8 cellular contexts compared by ENCODE assay signal in the genomic region with DNA sequence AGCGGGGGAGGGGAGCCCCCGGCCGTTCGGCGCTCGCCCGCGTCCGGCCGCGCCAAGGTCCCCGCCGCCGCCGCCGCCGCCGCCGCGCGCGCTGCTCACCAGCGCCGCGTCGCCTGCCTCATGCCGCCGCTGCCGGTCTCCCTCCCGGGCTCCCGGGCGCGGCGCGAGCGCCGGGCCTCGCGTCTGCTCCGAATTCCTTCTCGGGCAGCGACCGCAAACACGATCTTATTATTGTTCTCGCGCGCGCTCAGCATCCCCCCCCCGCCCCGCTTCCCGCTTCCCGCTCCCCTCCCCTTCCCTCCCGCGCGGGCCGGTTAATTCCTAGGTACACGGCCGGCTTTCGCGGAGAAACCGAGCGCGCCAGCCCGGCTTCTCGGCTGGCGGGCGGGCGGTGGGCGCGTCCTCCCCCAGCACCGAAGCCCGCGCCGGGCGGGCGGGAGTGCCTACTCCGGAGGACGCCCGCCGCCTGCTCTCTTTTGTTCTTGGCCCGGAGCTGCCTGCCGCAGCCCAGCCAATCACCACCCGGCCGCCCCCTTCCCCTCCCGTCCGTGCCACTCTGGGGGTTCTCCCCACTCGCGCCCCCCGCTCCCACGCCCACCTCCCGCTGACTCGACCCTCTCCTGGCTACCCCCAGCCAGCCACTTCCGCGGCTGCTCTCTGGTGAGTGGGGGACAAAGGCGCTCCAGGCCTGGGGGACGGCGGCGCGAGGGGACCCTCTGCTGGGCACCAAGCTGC. TPM values are rescaled to one million over a fixed set of nuclear protein-coding genes. Genes with fewer than 3 reads are reported as not detected.
DNase-seq lines count a peak whose midpoint lies in the region; ATAC-seq and TF ChIP-seq lines count a peak whose summit lies in the region.

Gene HDGFL3, minus strand, starts transcription at position 202 of the 735 bp plus-strand sequence. CDS start 409 bp downstream, outside the sequence.

- POLR2A ChIA-PET in OCI-LY7 (lab: Charles Lee) = interaction anchor here (0.6 kb wide), 1 partner anchor 55 kb away, joined by 3 read pairs; no protein-coding TSS in a partner anchor

- peaks cover 5% of the 10 kb centered on the region for H3K36me3 Mint-ChIP-seq in activated naive CD8-positive, alpha-beta T cell treated with anti-CD3 and anti-CD28 coated beads, Interleukin-2, amount 50 U/mL, for 24 hours (ENCODE audit: low read depth)
- H3K36me3 Mint-ChIP-seq in glutamatergic neuron (ENCODE audit: unreplicated experiment) = peaks cover 5% of the 10 kb centered on the region

- H3K9me2 ChIP-seq in OCI-LY7 (ENCODE audit: insufficient read depth, low read length) = no peaks in the 10 kb centered on the region

- H3K4me3 Mint-ChIP-seq in activated naive CD8-positive, alpha-beta T cell treated with anti-CD3 and anti-CD28 coated beads, Interleukin-2, amount 50 U/mL, for 24 hours = peak within 1 kb of the TSS; percentile 85
- peak within 1 kb of the TSS; percentile 100 for H3K4me3 Mint-ChIP-seq in glutamatergic neuron (ENCODE audit: unreplicated experiment)

- peak; percentile 77 for DNase-seq in DMS 273 (lab: John Stamatoyannopoulos, UW; ENCODE audit: unreplicated experiment)
- no peak for DNase-seq in DMS 273 treated with DMSO at 0.1 percent for 48 hours (lab: John Stamatoyannopoulos, UW)
- DNase-seq in OCI-LY7 (ENCODE audit: low spot score) = peak; percentile 72
- DNase-seq in activated naive CD8-positive, alpha-beta T cell treated with anti-CD3 and anti-CD28 coated beads, Interleukin-2, amount 50 U/mL, for 24 hours = peak; percentile 54
- peak; percentile 75 for DNase-seq in glutamatergic neuron
- DNase-seq in vagina (ENCODE audit: extremely low spot score in 2 of 2) = no peak

- no peaks in the 10 kb centered on the region for H3K9me3 ChIP-seq in OCI-LY7 (ENCODE audit: low read length)
- no peaks in the 10 kb centered on the region for H3K9me3 ChIP-seq in neuron (ENCODE audit: low read length)
- no peaks in the 10 kb centered on the region for H3K9me3 ChIP-seq in vagina

- H3K27me3 Mint-ChIP-seq in activated naive CD8-positive, alpha-beta T cell treated with anti-CD3 and anti-CD28 coated beads, Interleukin-2, amount 50 U/mL, for 24 hours = peaks cover 28% of the 10 kb centered on the region
- H3K27me3 Mint-ChIP-seq in glutamatergic neuron (ENCODE audit: unreplicated experiment) = peaks cover 9% of the 10 kb centered on the region

- no peak for TF ChIP-seq POLR2A in vagina (IDR thresholded peaks at IDR 0.05)

- intact Hi-C loops in OCI-LY7 (cut with micrococcal nuclease; ENCODE audit: unreplicated experiment) (loop anchor here (1.0 to 10.0 kb wide), 8 partner anchors 99 to 1160 kb away; partner anchors contain the start of genes BTBD1, C15orf40 and MEX3B), vagina (cut with DNase I) (loop anchor here (2.0 kb wide), 1 partner anchor 141 kb away; the partner anchor contains the start of gene BTBD1)

- ATAC-seq in HG02852 (IDR thresholded peaks at IDR 0.05; ENCODE audit: unreplicated experiment) = peak; percentile 39
- peak; percentile 47 for ATAC-seq in activated naive CD8-positive, alpha-beta T cell treated with anti-CD3 and anti-CD28 coated beads, Interleukin-2, amount 50 U/mL, for 24 hours

- BruUV-seq in OCI-LY7 (replicated peaks; lab: Mats Ljungman, UMichigan) = no TSS peak

- H3K27me3 ChIP-seq in neuron (ENCODE audit: insufficient read depth, low read length) (no peaks in the 10 kb centered on the region), vagina (no peaks in the 10 kb centered on the region)

- H3K79me2 ChIP-seq in OCI-LY7 (ENCODE audit: insufficient read depth, low read depth, low read length) = peaks cover 41% of the 10 kb centered on the region

- H3K27ac ChIP-seq in OCI-LY7 (ENCODE audit: low read depth, low read length, poor library complexity, severe bottlenecking) (peak within 1 kb of the TSS; percentile 47), vagina (peak within 1 kb of the TSS; percentile 91)

- CTCF ChIA-PET in OCI-LY7 (lab: Charles Lee; ENCODE audit: unreplicated experiment) = no interaction called here

- peak; percentile 57; the same call in 1 of the 2 replicates for TF ChIP-seq CTCF in OCI-LY7 (conservative IDR thresholded peaks at IDR 0.05; ENCODE audit: low read length)
- no peak for TF ChIP-seq CTCF in glutamatergic neuron (IDR thresholded peaks at IDR 0.05; ENCODE audit: partially characterized antibody, unreplicated experiment)
- TF ChIP-seq CTCF in vagina (IDR thresholded peaks at IDR 0.05) = no peak

- H3K4me3 ChIP-seq in OCI-LY7 (ENCODE audit: low read depth, low read length, poor library complexity, severe bottlenecking) (peak within 1 kb of the TSS; percentile 89), neuron (ENCODE audit: low read length) (peak within 1 kb of the TSS; percentile 86), vagina (peak within 1 kb of the TSS; percentile 85 to 88)

- peaks cover 10% of the 10 kb centered on the region for H3K4me1 Mint-ChIP-seq in activated naive CD8-positive, alpha-beta T cell treated with anti-CD3 and anti-CD28 coated beads, Interleukin-2, amount 50 U/mL, for 24 hours
- H3K4me1 Mint-ChIP-seq in glutamatergic neuron (ENCODE audit: low read depth, unreplicated experiment) = peaks cover 15% of the 10 kb centered on the region

- H3K36me3 ChIP-seq in OCI-LY7 (ENCODE audit: insufficient read depth, low read length) (no peaks in the 10 kb centered on the region), neuron (ENCODE audit: insufficient read depth, low read length) (no peaks in the 10 kb centered on the region), vagina (no peaks in the 10 kb centered on the region)

- peak within 1 kb of the TSS; percentile 84 for H3K27ac Mint-ChIP-seq in activated naive CD8-positive, alpha-beta T cell treated with anti-CD3 and anti-CD28 coated beads, Interleukin-2, amount 50 U/mL, for 24 hours
- peak within 1 kb of the TSS; percentile 100 for H3K27ac Mint-ChIP-seq in glutamatergic neuron (ENCODE audit: unreplicated experiment)

- H2AFZ ChIP-seq in OCI-LY7 (ENCODE audit: low read length) (peak within 1 kb of the TSS; percentile 90), neuron (ENCODE audit: low read depth, low read length) (peak within 1 kb of the TSS; percentile 77)

- H3K4me1 ChIP-seq in OCI-LY7 (ENCODE audit: insufficient read depth, low read length, poor library complexity, severe bottlenecking) (peaks cover 25% of the 10 kb centered on the region), neuron (ENCODE audit: insufficient read depth, low read length) (peaks cover 31% of the 10 kb centered on the region), vagina (peaks cover 14% of the 10 kb centered on the region)

- H3K4me2 ChIP-seq in OCI-LY7 (ENCODE audit: low read length) = peak within 1 kb of the TSS; percentile 63

- no peaks in the 10 kb centered on the region for H3K9me3 Mint-ChIP-seq in activated naive CD8-positive, alpha-beta T cell treated with anti-CD3 and anti-CD28 coated beads, Interleukin-2, amount 50 U/mL, for 24 hours
- H3K9me3 Mint-ChIP-seq in glutamatergic neuron (ENCODE audit: unreplicated experiment) = peaks cover 8% of the 10 kb centered on the region

- H4K20me1 ChIP-seq in OCI-LY7 (ENCODE audit: insufficient read depth, low read length) = no peaks in the 10 kb centered on the region

RNA-seq across cellular contexts. Expression of gene HDGFL3, which starts in this region (rescaled TPM):
- 29.3 and 57.6 TPM in 2 replicates for total RNA-seq in OCI-LY7 (2014; rRNA removed; shearing (Covaris generic))
- total RNA-seq in OCI-LY7 (2022) = 74.4 and 84.8 TPM in 2 replicates
- total RNA-seq in glutamatergic neuron (ENCODE audit: unreplicated experiment) = 130 TPM
- total RNA-seq in vagina = 27.7 TPM

Comparison
In these comparisons a context has a peak if more than half of its experiments do, and no peak if none do; other contexts are left out.
1. DNase-seq: peak in DMS 273 (single experiment), OCI-LY7 (single experiment), activated naive CD8-positive, alpha-beta T cell treated with anti-CD3 and anti-CD28 coated beads, Interleukin-2, amount 50 U/mL, for 24 hours (single experiment) and glutamatergic neuron (single experiment); none in DMS 273 treated with DMSO at 0.1 percent for 48 hours (single experiment) and vagina (0 of 2).
2. Peak in every context shown above with its lines, with median percentiles within 50 percentile points of each other: H3K4me3 ChIP-seq.